In genomic region chr9:6641961-6642360, GRCh38 we compare ENCODE assay signal across 25 cellular contexts.
"Had no signal": no experiment of that assay in that cellular context is flagged by ENCODE, and none has a peak within 500 bp of the region (broad histone marks: within the 10 kb centered on the region; RNA-seq: fewer than 3 reads in every experiment).

No MANE protein-coding gene starts in this region.

- H3K4me3 ChIP-seq: esophagus squamous epithelium, gastroesophageal sphincter, thoracic aorta, upper lobe of left lung had no signal

- H3K36me3 ChIP-seq: esophagus squamous epithelium, gastroesophageal sphincter, thoracic aorta, upper lobe of left lung had no signal

- H3K27ac Mint-ChIP-seq: activated CD4-positive, alpha-beta T cell treated with anti-CD3 and anti-CD28 coated beads, Interleukin-2, amount 10 ng/mL, durations not matched to agents 7 days and 5 days; activated CD8-positive, alpha-beta memory T cell treated with anti-CD3 and anti-CD28 coated beads, Interleukin-2, amount 10 ng/mL, durations not matched to agents 7 days and 5 days; activated CD8-positive, alpha-beta T cell treated with anti-CD3 and anti-CD28 coated beads for 36 hours; activated naive CD4-positive, alpha-beta T cell treated with anti-CD3 and anti-CD28 coated beads, Interleukin-2, amount 10 ng/mL, durations not matched to agents 7 days and 5 days; naive B cell; stimulated activated naive B cell treated with anti-CD40 and anti-IgM and Interleukin-4, amounts not matched to agents 10 μg/mL and 1 μg/mL and 100 μg/mL, for 72 hours had no signal

- H3K36me3 Mint-ChIP-seq: activated CD8-positive, alpha-beta memory T cell treated with anti-CD3 and anti-CD28 coated beads, Interleukin-2, amount 10 ng/mL, durations not matched to agents 7 days and 5 days; activated naive CD4-positive, alpha-beta T cell treated with anti-CD3 and anti-CD28 coated beads, Interleukin-2, amount 10 ng/mL, durations not matched to agents 7 days and 5 days; naive B cell had no signal

- ATAC-seq: activated CD4-positive, CD25-positive, alpha-beta regulatory T cell treated with anti-CD3 and anti-CD28 coated beads, Interleukin-2, amount 50 U/mL, for 24 hours; activated CD8-positive, alpha-beta memory T cell treated with anti-CD3 and anti-CD28 coated beads, Interleukin-2, amount 10 ng/mL, durations not matched to agents 7 days and 5 days; activated CD8-positive, alpha-beta T cell treated with anti-CD3 and anti-CD28 coated beads for 36 hours; gastroesophageal sphincter; stimulated activated naive B cell treated with anti-CD40 and anti-IgM and Interleukin-4, amounts not matched to agents 10 μg/mL and 1 μg/mL and 100 μg/mL, for 72 hours had no signal

- FAIRE-seq: endothelial cell of umbilical vein had no signal

- H3K9me3 ChIP-seq: esophagus squamous epithelium, gastroesophageal sphincter, thoracic aorta, upper lobe of left lung had no signal

- H3K9me3 Mint-ChIP-seq: activated CD4-positive, alpha-beta T cell treated with anti-CD3 and anti-CD28 coated beads, Interleukin-2, amount 10 ng/mL, durations not matched to agents 7 days and 5 days; activated CD8-positive, alpha-beta T cell treated with anti-CD3 and anti-CD28 coated beads for 36 hours; activated naive CD4-positive, alpha-beta T cell treated with anti-CD3 and anti-CD28 coated beads, Interleukin-2, amount 10 ng/mL, durations not matched to agents 7 days and 5 days; naive B cell; stimulated activated naive B cell treated with anti-CD40 and anti-IgM and Interleukin-4, amounts not matched to agents 10 μg/mL and 1 μg/mL and 100 μg/mL, for 72 hours had no signal

- H3K27ac ChIP-seq: esophagus squamous epithelium, gastroesophageal sphincter, thoracic aorta, upper lobe of left lung had no signal

- DNase-seq: activated CD4-positive, alpha-beta T cell treated with anti-CD3 and anti-CD28 coated beads, Interleukin-2, amount 10 ng/mL, durations not matched to agents 7 days and 5 days; activated CD8-positive, alpha-beta memory T cell treated with anti-CD3 and anti-CD28 coated beads, Interleukin-2, amount 10 ng/mL, durations not matched to agents 7 days and 5 days; activated CD8-positive, alpha-beta T cell treated with anti-CD3 and anti-CD28 coated beads for 36 hours; activated effector memory CD4-positive, alpha-beta T cell treated with anti-CD3 and anti-CD28 coated beads, Interleukin-2, amount 50 U/mL, for 16 hours; activated naive CD4-positive, alpha-beta T cell treated with anti-CD3 and anti-CD28 coated beads, Interleukin-2, amount 10 ng/mL, durations not matched to agents 7 days and 5 days; activated T-cell treated with anti-CD3 and anti-CD28 coated beads for 4 hours; amygdala; caudate nucleus; dermis blood vessel endothelial cell; effector memory CD4-positive, alpha-beta T cell; esophagus squamous epithelium; head of caudate nucleus; hypothalamus; mesendoderm; naive B cell; occipital lobe; posterior cingulate gyrus; stimulated activated CD4-positive, alpha-beta T cell treated with anti-CD3 and anti-CD28 coated beads, Interleukin-2, amount 100 ng/mL, for 48 hours; stimulated activated CD8-positive, alpha-beta memory T cell treated with anti-CD3 and anti-CD28 coated beads, Interleukin-4, amount 100 ng/mL, for 48 hours; stimulated activated naive B cell treated with anti-CD40 and anti-IgM and Interleukin-4, amounts not matched to agents 10 μg/mL and 1 μg/mL and 100 μg/mL, for 72 hours; upper lobe of left lung had no signal

- H3K4me3 Mint-ChIP-seq: activated CD4-positive, alpha-beta T cell treated with anti-CD3 and anti-CD28 coated beads, Interleukin-2, amount 10 ng/mL, durations not matched to agents 7 days and 5 days; activated CD8-positive, alpha-beta memory T cell treated with anti-CD3 and anti-CD28 coated beads, Interleukin-2, amount 10 ng/mL, durations not matched to agents 7 days and 5 days; activated CD8-positive, alpha-beta T cell treated with anti-CD3 and anti-CD28 coated beads for 36 hours; activated naive CD4-positive, alpha-beta T cell treated with anti-CD3 and anti-CD28 coated beads, Interleukin-2, amount 10 ng/mL, durations not matched to agents 7 days and 5 days; naive B cell; stimulated activated naive B cell treated with anti-CD40 and anti-IgM and Interleukin-4, amounts not matched to agents 10 μg/mL and 1 μg/mL and 100 μg/mL, for 72 hours had no signal
